10 cellular contexts compared by ENCODE assay signal in the genomic region with DNA sequence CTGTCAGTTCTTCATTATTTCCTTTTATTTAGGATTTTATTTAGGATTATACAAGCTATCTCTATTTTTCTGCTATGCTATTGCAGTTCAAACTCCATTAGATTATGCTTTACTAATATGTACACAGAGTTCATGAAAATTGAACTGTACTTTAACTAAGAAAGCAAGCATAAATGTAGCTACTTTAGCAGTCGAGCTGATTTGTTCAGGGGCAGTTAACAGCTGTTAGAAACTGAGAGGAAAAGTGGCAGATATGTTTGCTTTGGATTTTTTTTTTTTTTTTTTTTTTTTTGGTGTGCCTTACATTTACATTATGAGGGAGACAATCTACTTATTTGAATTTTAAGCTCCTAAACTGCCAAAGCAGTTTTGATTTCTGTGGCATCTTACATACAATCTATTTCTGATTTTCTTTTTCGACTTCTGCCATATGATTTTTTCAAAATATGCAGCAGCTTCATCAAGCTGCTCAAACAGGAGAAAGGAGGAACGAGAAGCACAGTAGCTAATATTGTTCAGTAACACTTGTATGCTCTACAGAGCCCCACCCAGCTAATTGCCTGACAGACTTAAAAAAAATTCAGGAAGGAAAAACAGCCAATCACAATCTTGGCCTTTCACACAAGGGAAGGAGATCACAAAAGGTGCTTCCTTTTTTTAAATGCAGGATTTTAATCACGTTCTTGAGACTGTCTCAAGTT.
A peak's percentile ranks its signal among the peaks of the same experiment; 100 is the strongest.
DNase-seq lines count a peak whose midpoint lies in the region; ATAC-seq and TF ChIP-seq lines count a peak whose summit lies in the region.
"Had no signal": no experiment of that assay in that cellular context is flagged by ENCODE, and none has a peak within 500 bp of the region (broad histone marks: within the 10 kb centered on the region; RNA-seq: fewer than 3 reads in every experiment).

No MANE protein-coding gene starts in this region.

- no peak overlapping the region for H3K4me3 ChIP-seq in NB4 (ENCODE audit: low read depth, low read length)

- H3K36me3 Mint-ChIP-seq in activated CD4-positive, alpha-beta T cell treated with anti-CD3 and anti-CD28 coated beads, Interleukin-2, amount 10 ng/mL, durations not matched to agents 24 days and 14 days (ENCODE audit: low read depth): no peaks in the 10 kb centered on the region

- ATAC-seq in GM19455 (IDR thresholded peaks at IDR 0.05; ENCODE audit: unreplicated experiment) (peak; percentile 52), GM19397 (IDR thresholded peaks at IDR 0.05; ENCODE audit: unreplicated experiment) (no peak), HG02588 (IDR thresholded peaks at IDR 0.05; ENCODE audit: unreplicated experiment) (no peak), GM18520 (IDR thresholded peaks at IDR 0.05; ENCODE audit: unreplicated experiment) (no peak)
- ATAC-seq: activated T-cell treated with anti-CD3 and anti-CD28 coated beads, Interleukin-2, amount 50 U/mL, for 4 hours had no signal

- TF ChIP-seq POLR2A in NB4 (IDR thresholded peaks at IDR 0.05; ENCODE audit: extremely low read depth, insufficient read length): no peak

- H3K4me1 Mint-ChIP-seq in activated CD4-positive, alpha-beta T cell treated with anti-CD3 and anti-CD28 coated beads, Interleukin-2, amount 10 ng/mL, durations not matched to agents 24 days and 14 days: peaks cover 3% of the 10 kb centered on the region

- H3K9me3 Mint-ChIP-seq in activated CD4-positive, alpha-beta T cell treated with anti-CD3 and anti-CD28 coated beads, Interleukin-2, amount 10 ng/mL, durations not matched to agents 24 days and 14 days: no peaks in the 10 kb centered on the region
- H3K9me3 Mint-ChIP-seq: activated T-cell treated with anti-CD3 and anti-CD28 coated beads, Interleukin-2, amount 50 U/mL, for 4 hours had no signal

- no peak overlapping the region for H3K27ac Mint-ChIP-seq in activated CD4-positive, alpha-beta T cell treated with anti-CD3 and anti-CD28 coated beads, Interleukin-2, amount 10 ng/mL, durations not matched to agents 24 days and 14 days

- H3K27me3 Mint-ChIP-seq in activated CD4-positive, alpha-beta T cell treated with anti-CD3 and anti-CD28 coated beads, Interleukin-2, amount 10 ng/mL, durations not matched to agents 24 days and 14 days: no peaks in the 10 kb centered on the region

- H3K4me3 Mint-ChIP-seq in activated CD4-positive, alpha-beta T cell treated with anti-CD3 and anti-CD28 coated beads, Interleukin-2, amount 10 ng/mL, durations not matched to agents 24 days and 14 days: no peak overlapping the region
- H3K4me3 Mint-ChIP-seq: activated T-cell treated with anti-CD3 and anti-CD28 coated beads, Interleukin-2, amount 50 U/mL, for 4 hours had no signal

- DNase-seq in NB4 (ENCODE audit: low read depth): peak; percentile 83
- peak; percentile 74 for DNase-seq in RPMI8226
- DNase-seq in midbrain (lab: John Stamatoyannopoulos, UW): peak; percentile 17
- DNase-seq in activated CD4-positive, alpha-beta T cell treated with anti-CD3 and anti-CD28 coated beads, Interleukin-2, amount 10 ng/mL, durations not matched to agents 24 days and 14 days: no peak
- DNase-seq: activated T-cell treated with anti-CD3 and anti-CD28 coated beads, Interleukin-2, amount 50 U/mL, for 4 hours; right cardiac atrium had no signal

- intact Hi-C loops in activated CD4-positive, alpha-beta T cell treated with anti-CD3 and anti-CD28 coated beads, Interleukin-2, amount 10 ng/mL, durations not matched to agents 24 days and 14 days (cut with micrococcal nuclease): no loop called here

- TF ChIP-seq CTCF in NB4 (IDR thresholded peaks at IDR 0.05; ENCODE audit: low read depth, low read length): no peak
